1 cellular context compared by ENCODE assay signal in genomic region chr16:77675464-77676324, GRCh38.
TF ChIP-seq lines count a peak whose summit lies in the region.

No MANE protein-coding gene starts in this region.

TF ChIP-seq in GM23338, 12 proteins besides CTCF, POLR2A, EP300 and RAD21 (continued from another document):
- TF ChIP-seq ZNF462 (CRISPR knock-in tag; IDR thresholded peaks at IDR 0.05) (no peak), CREB1 (CRISPR knock-in tag; IDR thresholded peaks at IDR 0.05; ENCODE audit: low read depth) (no peak)
